Comparison of ENCODE assay signal across 17 cellular contexts in genomic region chr2:176687944-176688343, GRCh38.
DNase-seq lines count a peak whose midpoint lies in the region; ATAC-seq, FAIRE-seq and TF ChIP-seq lines count a peak whose summit lies in the region.
"Had no signal": no experiment of that assay in that cellular context is flagged by ENCODE, and none has a peak within 500 bp of the region (broad histone marks: within the 10 kb centered on the region; RNA-seq: fewer than 3 reads in every experiment).

No MANE protein-coding gene starts in this region.

- no peak; a peak in 1 of 4 replicates for TF ChIP-seq RAD21 in H1 (IDR thresholded peaks at IDR 0.05 in 1 of 2, conservative IDR thresholded peaks at IDR 0.05 in 1 of 2; ENCODE audit: low read depth in 2 of 2, low read length in 2 of 2)

- intact Hi-C loops in heart left ventricle (cut with DNase I) (no loop called here), left cardiac atrium (cut with DNase I) (loop anchor here in 1 of 2 donors (10.0 kb wide), 1 partner anchor 127 kb away; no protein-coding TSS in a partner anchor)

- no peak overlapping the region for H2AK5ac ChIP-seq in H1 (ENCODE audit: low read depth, low read length)

- DNase-seq in NCI-H146 (lab: John Stamatoyannopoulos, UW) (peak; percentile 14), NCI-H146 treated with DMSO at 0.1 percent for 48 hours (lab: John Stamatoyannopoulos, UW; ENCODE audit: unreplicated experiment) (no peak), heart left ventricle (no peak), left cardiac atrium (no peak), H1 (ENCODE audit: low read depth in 1 of 2, low spot score in 2 of 2) (no peak), amniotic stem cell (lab: John Stamatoyannopoulos, UW) (no peak)
- DNase-seq: AML-193; Caco-2; CD8-positive, alpha-beta memory T cell; DND-41; GDM1; HCEC 1CT had no signal

- 34 to 57% (median 40%) methylated on average over 1 of the region's 1 CpG for WGBS in heart left ventricle, 4 donors
- 93% methylated on average over 1 of the region's 1 CpG; no CpG with 5 or more reads in 1 of the 2 experiments for WGBS in H1 (ENCODE audit: extremely low coverage in 1 of 2, insufficient coverage in 1 of 2, insufficient read length in 1 of 2, insufficient replicate concordance in 2 of 2, low coverage in 1 of 2, low lambda C conversion rate in 2 of 2, missing lambda C conversion rate in 1 of 2), 2 experiments

- H3K27ac ChIP-seq in heart left ventricle, result no peak overlapping the region
- no peak overlapping the region for H3K27ac ChIP-seq in H1 (ENCODE audit: low read depth, low read length)
- H3K27ac ChIP-seq: 22Rv1, BLaER1 had no signal

- CTCF ChIA-PET in H1 (lab: Charles Lee; ENCODE audit: partially characterized antibody), result interaction anchor here (0.6 to 4.9 kb wide), 7 partner anchors 10 to 461 kb away, joined by 3 to 23 read pairs (median 4); no protein-coding TSS in a partner anchor

- TF ChIP-seq POLR2A in heart left ventricle (IDR thresholded peaks at IDR 0.05) (no peak), H1 (IDR thresholded peaks at IDR 0.05; ENCODE audit: control extremely low read depth in 1 of 2, low read depth in 2 of 2, low read length in 2 of 2) (no peak)

- no peak overlapping the region for H3K4me3 ChIP-seq in heart left ventricle
- H3K4me3 ChIP-seq in H1 (ENCODE audit: extremely low read depth in 1 of 4, insufficient read depth in 2 of 4, low read depth in 3 of 4, low read length in 4 of 4), result no peak overlapping the region
- H3K4me3 ChIP-seq: BLaER1 had no signal

- no peak overlapping the region for H3K9ac ChIP-seq in H1 (replicated peaks in 1 of 4; ENCODE audit: extremely low read depth in 1 of 4, low read depth in 3 of 4, low read length in 3 of 4)
- H3K9ac ChIP-seq: BLaER1 had no signal

- H2BK120ac ChIP-seq in H1 (replicated peaks; ENCODE audit: low read depth, low read length), result no peak overlapping the region

- no peak overlapping the region for H3K18ac ChIP-seq in H1 (ENCODE audit: extremely low read depth, low read length)

- H3K79me1 ChIP-seq in H1 (ENCODE audit: low read depth, low read length), result no peaks in the 10 kb centered on the region

- H3K36me3 ChIP-seq in heart left ventricle (no peaks in the 10 kb centered on the region), H1 (ENCODE audit: control insufficient read depth in 2 of 4, insufficient read depth in 4 of 4, low read length in 3 of 4) (no peaks in the 10 kb centered on the region)
- H3K36me3 ChIP-seq: BLaER1 had no signal

- no peaks in the 10 kb centered on the region for H4K20me1 ChIP-seq in H1 (replicated peaks in 1 of 2; ENCODE audit: control insufficient read depth in 1 of 2, insufficient read depth in 2 of 2, low read length in 2 of 2)
- H4K20me1 ChIP-seq: BLaER1 had no signal

- no peak overlapping the region for H2BK12ac ChIP-seq in H1 (ENCODE audit: low read depth, low read length)

- POLR2A ChIA-PET in H1 (lab: Charles Lee; ENCODE audit: partially characterized antibody), result no interaction called here

- TF ChIP-seq EP300 in H1 (IDR thresholded peaks at IDR 0.05; ENCODE audit: borderline replicate concordance in 1 of 2, low read depth in 2 of 2, low read length in 2 of 2), result no peak

- ATAC-seq in heart left ventricle (peak in 3 of 4 donors; percentile 43 to 57 (median 47)), left cardiac atrium (no peak), HG03520 (IDR thresholded peaks at IDR 0.05; ENCODE audit: unreplicated experiment) (no peak), HG03457 (IDR thresholded peaks at IDR 0.05; ENCODE audit: unreplicated experiment) (no peak)

- H4K8ac ChIP-seq in H1 (ENCODE audit: extremely low read depth, insufficient read depth, low read length), result no peak overlapping the region

- H3K4me1 ChIP-seq in heart left ventricle, result peaks cover 0 to 18% (median 0%) of the 10 kb centered on the region in 12 donors
- no peaks in the 10 kb centered on the region for H3K4me1 ChIP-seq in H1 (replicated peaks in 1 of 4; ENCODE audit: control insufficient read depth in 3 of 4, insufficient read depth in 4 of 4, low read length in 3 of 4)
- H3K4me1 ChIP-seq: BLaER1 had no signal

- H3K27me3 ChIP-seq in heart left ventricle (peaks cover 0 to 9% (median 0%) of the 10 kb centered on the region in 9 donors), H1 (replicated peaks in 1 of 4; ENCODE audit: control insufficient read depth in 3 of 4, extremely low read depth in 1 of 4, insufficient read depth in 3 of 4, low read length in 3 of 4) (no peaks in the 10 kb centered on the region)
- H3K27me3 ChIP-seq: BLaER1 had no signal

- H3K23ac ChIP-seq in H1 (ENCODE audit: insufficient read length), result no peak overlapping the region

- no peak overlapping the region for H3K56ac ChIP-seq in H1 (replicated peaks; ENCODE audit: insufficient read length, low read depth, low read length)

- H2BK15ac ChIP-seq in H1 (ENCODE audit: low read length), result no peak overlapping the region

- peak overlapping the region; percentile 76; the same call in 1 of the 2 replicates for H2AFZ ChIP-seq in H1 (ENCODE audit: low read length)

- no peak overlapping the region for H3K4me2 ChIP-seq in H1 (ENCODE audit: insufficient read depth in 1 of 2, low read depth in 2 of 2, low read length in 2 of 2)
- H3K4me2 ChIP-seq: BLaER1 had no signal

- H2BK5ac ChIP-seq in H1 (ENCODE audit: low read depth, low read length), result no peak overlapping the region

- H3K79me2 ChIP-seq in H1 (ENCODE audit: control insufficient read depth in 1 of 2, insufficient read depth in 2 of 2, low read length in 2 of 2), result no peaks in the 10 kb centered on the region

- H3K9me3 ChIP-seq in heart left ventricle (no peaks in the 10 kb centered on the region), H1 (ENCODE audit: insufficient read depth in 2 of 2, low read depth in 1 of 2, low read length in 1 of 2) (no peaks in the 10 kb centered on the region)
- H3K9me3 ChIP-seq: BLaER1, Caco-2 had no signal

- H2BK20ac ChIP-seq in H1 (ENCODE audit: low read length), result no peak overlapping the region

- no peak overlapping the region for H4K5ac ChIP-seq in H1 (ENCODE audit: insufficient read length, low read depth, low read length)

- H3K4ac ChIP-seq in H1 (replicated peaks; ENCODE audit: insufficient read length, low read depth, low read length), result no peak overlapping the region

- no peaks in the 10 kb centered on the region for H3K23me2 ChIP-seq in H1 (ENCODE audit: low read depth, low read length)

- H3K14ac ChIP-seq in H1 (ENCODE audit: insufficient read length), result no peak overlapping the region

- no peak for FAIRE-seq in H1 (lab: Jason Lieb, UNC)
- FAIRE-seq: GM12892 had no signal

- H4K91ac ChIP-seq in H1 (replicated peaks; ENCODE audit: insufficient read length, low read length), result no peak overlapping the region

- TF ChIP-seq CTCF in heart left ventricle (IDR thresholded peaks at IDR 0.05) (no peak), H1 (IDR thresholded peaks at IDR 0.05; ENCODE audit: control extremely low read depth in 1 of 3, insufficient read depth in 1 of 3, low read depth in 1 of 3, low read length in 3 of 3) (no peak)

TF ChIP-seq in H1, 55 proteins besides CTCF, POLR2A, EP300 and RAD21 (continues in another document):
- TF ChIP-seq SP1 (IDR thresholded peaks at IDR 0.05; ENCODE audit: low read depth, low read length) (no peak), BCL11A (IDR thresholded peaks at IDR 0.05; ENCODE audit: low read depth in 2 of 2, low read length in 2 of 2) (no peak), POU5F1 (IDR thresholded peaks at IDR 0.05; ENCODE audit: low read depth, low read length) (no peak), HDAC6 (IDR thresholded peaks at IDR 0.05; ENCODE audit: low read depth, low read length) (no peak)

Comparison
In these comparisons a context has a peak if more than half of its experiments do, and no peak if none do; other contexts are left out.
1. ATAC-seq: peak in heart left ventricle (3 of 4); none in left cardiac atrium (0 of 2), HG03520 (single experiment) and HG03457 (single experiment).